8 cellular contexts compared by ENCODE assay signal in the genomic region with DNA sequence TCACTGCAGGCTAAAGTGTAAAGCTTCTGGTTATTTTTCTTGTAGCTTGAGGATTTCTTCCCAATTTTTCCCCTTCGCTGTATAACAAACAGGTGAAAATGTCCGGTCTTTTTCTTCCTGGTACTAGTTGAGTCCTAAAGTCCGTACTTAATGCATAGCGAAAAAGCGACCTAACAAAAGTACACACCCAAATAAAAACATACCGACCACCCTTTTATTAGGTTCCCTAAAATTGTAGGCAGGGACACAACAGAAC. TPM values are rescaled to one million over a fixed set of nuclear protein-coding genes. Genes with fewer than 3 reads are reported as not detected.
A peak's percentile ranks its signal among the peaks of the same experiment; 100 is the strongest.
DNase-seq lines count a peak whose midpoint lies in the region; TF ChIP-seq lines count a peak whose summit lies in the region.

No MANE protein-coding gene starts in this region.

- intact Hi-C loops in PC-9 (cut with micrococcal nuclease; ENCODE audit: unreplicated experiment) = loop anchor here (1.0 to 5.0 kb wide), 4 partner anchors 22 to 349 kb away; a partner anchor contains a TSS
- intact Hi-C loops in ovary (cut with DNase I) = no loop called here

- peaks cover 54 to 76% (median 72%) of the 10 kb centered on the region in 3 donors for H3K4me1 Mint-ChIP-seq in CD8-positive, alpha-beta memory T cell

- BruUV-seq in PC-9 (replicated peaks; lab: Mats Ljungman, UMichigan) = no TSS peak

- no peaks in the 10 kb centered on the region for H3K27me3 Mint-ChIP-seq in CD8-positive, alpha-beta memory T cell

- peak overlapping the region; percentile 94 to 100 (median 98) for H3K4me3 Mint-ChIP-seq in CD8-positive, alpha-beta memory T cell

- H3K4me2 ChIP-seq in PC-9 = peak overlapping the region; percentile 89

- POLR2A ChIA-PET in CD8-positive, alpha-beta memory T cell (lab: Charles Lee) = interaction anchor here (3.7 kb wide), 1 partner anchor 22 kb away, joined by 23 read pairs; a partner anchor contains a TSS
- POLR2A ChIA-PET in PC-9 (lab: Charles Lee; ENCODE audit: unreplicated experiment) = no interaction called here

- H3K27ac Mint-ChIP-seq in CD8-positive, alpha-beta memory T cell = peak overlapping the region; percentile 89 to 100 (median 95)

- no peaks in the 10 kb centered on the region for H3K27me3 ChIP-seq in CD8-positive, alpha-beta memory T cell (ENCODE audit: insufficient read depth, low read length, poor library complexity, severe bottlenecking)
- H3K27me3 ChIP-seq in PC-9 (ENCODE audit: insufficient read depth, low read depth) = no peaks in the 10 kb centered on the region
- no peaks in the 10 kb centered on the region for H3K27me3 ChIP-seq in ovary

- DNase-seq in CD8-positive, alpha-beta memory T cell = no peak
- DNase-seq in PC-9 (no peak), epithelial cell of esophagus (ENCODE audit: low read depth) (no peak), ovary (no peak), NCI-H1092 treated with DMSO at 0.1 percent for 48 hours (lab: John Stamatoyannopoulos, UW) (no peak), NOMO-1 treated with DMSO at 0.1 percent for 48 hours (lab: John Stamatoyannopoulos, UW; ENCODE audit: unreplicated experiment) (no peak)
- DNase-seq in stimulated activated CD4-positive, alpha-beta T cell treated with anti-CD3 and anti-CD28 coated beads, Interleukin-12 subunit alpha, Interleukin-12 subunit beta, amount 100 ng/mL, for 4 hours = no peak
- no peak for DNase-seq in activated CD8-positive, alpha-beta memory T cell treated with anti-CD3 and anti-CD28 coated beads, Interleukin-2, amount 50 U/mL, for 4 hours

- H3K27ac ChIP-seq in CD8-positive, alpha-beta memory T cell (ENCODE audit: low read depth, low read length) = peak overlapping the region; percentile 87
- peak overlapping the region; percentile 93 for H3K27ac ChIP-seq in PC-9
- peak overlapping the region in 1 of 2 donors; percentile 83 for H3K27ac ChIP-seq in ovary

- no peak for TF ChIP-seq POLR2A in ovary (IDR thresholded peaks at IDR 0.05)

- H4K20me1 ChIP-seq in PC-9 (ENCODE audit: insufficient read depth) = peaks cover 33% of the 10 kb centered on the region

- no peak for TF ChIP-seq EP300 in ovary (IDR thresholded peaks at IDR 0.05)

- peaks cover 0 to 56% (median 4%) of the 10 kb centered on the region in 3 donors for H3K36me3 Mint-ChIP-seq in CD8-positive, alpha-beta memory T cell

- no peaks in the 10 kb centered on the region for H3K9me2 ChIP-seq in PC-9 (ENCODE audit: insufficient read depth)

- H3K4me1 ChIP-seq in CD8-positive, alpha-beta memory T cell (ENCODE audit: insufficient read depth, low read length) = peaks cover 34% of the 10 kb centered on the region
- peaks cover 39% of the 10 kb centered on the region for H3K4me1 ChIP-seq in PC-9 (replicated peaks; ENCODE audit: insufficient read depth)
- peaks cover 7% of the 10 kb centered on the region for H3K4me1 ChIP-seq in ovary (ENCODE audit: insufficient read depth)

- CTCF ChIA-PET in CD8-positive, alpha-beta memory T cell (lab: Charles Lee) = interaction anchor here (0.6 kb wide), 1 partner anchor 215 kb away, joined by 3 read pairs; no protein-coding TSS in a partner anchor
- CTCF ChIA-PET in PC-9 (lab: Charles Lee) = no interaction called here

- H3K36me3 ChIP-seq in CD8-positive, alpha-beta memory T cell (ENCODE audit: insufficient read depth, low read length) = no peaks in the 10 kb centered on the region
- H3K36me3 ChIP-seq in PC-9 (ENCODE audit: low read depth) (peaks cover 23% of the 10 kb centered on the region), ovary (no peaks in the 10 kb centered on the region)

- no peak for TF ChIP-seq CTCF in PC-9 (conservative IDR thresholded peaks at IDR 0.05)
- no peak for TF ChIP-seq CTCF in epithelial cell of esophagus (IDR thresholded peaks at IDR 0.05; ENCODE audit: insufficient read depth, low read depth, low read length, missing control alignments)
- no peak for TF ChIP-seq CTCF in ovary (IDR thresholded peaks at IDR 0.05)

- no peaks in the 10 kb centered on the region for H3K9me3 ChIP-seq in CD8-positive, alpha-beta memory T cell (ENCODE audit: low read length)
- H3K9me3 ChIP-seq in PC-9 (ENCODE audit: insufficient read depth, low read depth) (no peaks in the 10 kb centered on the region), ovary (no peaks in the 10 kb centered on the region)

- H2AFZ ChIP-seq in PC-9 = peak overlapping the region; percentile 76

- no peaks in the 10 kb centered on the region for H3K9me3 Mint-ChIP-seq in CD8-positive, alpha-beta memory T cell

- peak overlapping the region; percentile 97 for H3K4me3 ChIP-seq in CD8-positive, alpha-beta memory T cell (ENCODE audit: low read length)
- H3K4me3 ChIP-seq in PC-9 = peak overlapping the region; percentile 95
- H3K4me3 ChIP-seq in epithelial cell of esophagus (ENCODE audit: low read length) = peak overlapping the region; percentile 87
- peak overlapping the region; percentile 94 for H3K4me3 ChIP-seq in ovary

- peaks cover 19% of the 10 kb centered on the region for H3F3A ChIP-seq in PC-9 (ENCODE audit: insufficient read depth, low read depth)

- H3K79me2 ChIP-seq in PC-9 (ENCODE audit: low read depth) = peaks cover 75% of the 10 kb centered on the region

- 0 to 3% (median 1%) methylated on average over 6 of the region's 6 CpGs for WGBS in ovary, 3 donors

RNA-seq across cellular contexts. Expression of a gene that starts 0.3 kb away (rescaled TPM):
- total RNA-seq in CD8-positive, alpha-beta memory T cell = 10 to 100 TPM; 31.8 to 32.4 TPM
- polyA plus RNA-seq in CD8-positive, alpha-beta memory T cell = 55.0 TPM
- 47.0 and 48.6 TPM in 2 replicates for total RNA-seq in PC-9 (2021)
- total RNA-seq in ovary = 10 to 100 TPM; 37.8 to 68.1 (median 61.9) TPM
- 10 to 100 TPM; 51.9 to 73.9 TPM for polyA plus RNA-seq in ovary

RNA-seq across cellular contexts. Expression of a gene that starts 0.8 kb away (rescaled TPM):
- 10 to 100 TPM; 29.9 to 34.7 TPM for total RNA-seq in CD8-positive, alpha-beta memory T cell
- 86.5 TPM for polyA plus RNA-seq in CD8-positive, alpha-beta memory T cell
- total RNA-seq in PC-9 (2021) = 61.3 and 77.3 TPM in 2 replicates
- total RNA-seq in ovary = 10 to 100 TPM; 33.0 to 52.8 (median 41.0) TPM
- polyA plus RNA-seq in ovary = 10 to 100 TPM; 27.3 to 29.4 TPM

RNA-seq across cellular contexts. Expression of a gene that starts 22.2 kb away (rescaled TPM):
- 10 to 100 TPM; 16.4 to 18.1 TPM for total RNA-seq in CD8-positive, alpha-beta memory T cell
- 38.8 TPM for polyA plus RNA-seq in CD8-positive, alpha-beta memory T cell
- total RNA-seq in PC-9 (2021) (9.5 and 11.7 TPM in 2 replicates), ovary (10 to 100 TPM in 5 of 7 donors, 1 to 10 TPM in 2; 7.1 to 14.1 (median 11.4) TPM)
- 10 to 100 TPM in 1 of 2 donors, 1 to 10 TPM in 1; 9.3 to 13.7 TPM for polyA plus RNA-seq in ovary
